15 cellular contexts compared by ENCODE assay signal in genomic region chr2:112000399-112001135, GRCh38.
"Had no signal": no experiment of that assay in that cellular context is flagged by ENCODE, and none has a peak within 500 bp of the region (broad histone marks: within the 10 kb centered on the region; RNA-seq: fewer than 3 reads in every experiment).

No MANE protein-coding gene starts in this region.

- H3K27ac ChIP-seq: coronary artery, epithelial cell of prostate, gastroesophageal sphincter, sigmoid colon had no signal

- H3K27ac Mint-ChIP-seq: activated T-helper 2 cell treated with anti-CD3 and anti-CD28 coated beads, Interferon-gamma antibody, Interleukin-2, Interleukin-4, amounts not matched to agents 10 μg/mL and 5 μg/mL and 100 μg/mL, durations not matched to agents 14 hours and 24 hours and 36 hours; natural killer cell had no signal

- H3K4me3 ChIP-seq: adrenal gland, coronary artery, gastroesophageal sphincter, left lung, sigmoid colon had no signal

- H3K4me3 Mint-ChIP-seq: natural killer cell had no signal

- H3K36me3 Mint-ChIP-seq: natural killer cell had no signal

- H3K9me3 Mint-ChIP-seq: activated T-helper 2 cell treated with anti-CD3 and anti-CD28 coated beads, Interferon-gamma antibody, Interleukin-2, Interleukin-4, amounts not matched to agents 10 μg/mL and 5 μg/mL and 100 μg/mL, durations not matched to agents 14 hours and 24 hours and 36 hours; natural killer cell had no signal

- H3K4me1 ChIP-seq: sigmoid colon had no signal

- H3K9me3 ChIP-seq: adrenal gland, gastroesophageal sphincter, left lung, sigmoid colon had no signal

- H3K27me3 ChIP-seq: adrenal gland, gastroesophageal sphincter, left lung, sigmoid colon had no signal

- DNase-seq: activated CD4-positive, alpha-beta T cell treated with anti-CD3 and anti-CD28 coated beads for 48 hours; activated naive CD4-positive, alpha-beta T cell treated with anti-CD3 and anti-CD28 coated beads, Interleukin-2, amount 50 U/mL, for 16 hours; effector CD8-positive, alpha-beta T cell; islet precursor cell; left lung; natural killer cell; occipital lobe; sigmoid colon; stimulated activated CD4-positive, alpha-beta T cell treated with anti-CD3 and anti-CD28 coated beads, Interleukin-12 subunit alpha, Interleukin-12 subunit beta, amount 100 ng/mL, for 4 hours; stimulated activated naive CD4-positive, alpha-beta T cell treated with Interleukin-2 at 50 U/mL for 16 hours had no signal
